In genomic region chr14:102962111-102962627, GRCh38 we compare ENCODE assay signal across 25 cellular contexts. TPM values are rescaled to one million over a fixed set of nuclear protein-coding genes. Genes with fewer than 3 reads are reported as not detected.
"Had no signal": no experiment of that assay in that cellular context is flagged by ENCODE, and none has a peak within 500 bp of the region (broad histone marks: within the 10 kb centered on the region; RNA-seq: fewer than 3 reads in every experiment).

No MANE protein-coding gene starts in this region.

- H3K27ac ChIP-seq: coronary artery, esophagus muscularis mucosa, foreskin keratinocyte, gastroesophageal sphincter, heart left ventricle, hepatocyte, left ventricle myocardium inferior, lower lobe of right lung, prostate gland, right atrium auricular region, sigmoid colon, spleen, transverse colon, upper lobe of right lung, uterus had no signal

- FAIRE-seq: kidney had no signal

- H3K27me3 ChIP-seq: esophagus muscularis mucosa, foreskin keratinocyte, gastroesophageal sphincter, heart left ventricle, hepatocyte, right atrium auricular region, sigmoid colon, spleen, transverse colon, upper lobe of right lung, uterus had no signal

- H3K9me3 ChIP-seq: esophagus muscularis mucosa, gastroesophageal sphincter, heart left ventricle, left ventricle myocardium inferior, lower lobe of right lung, prostate gland, right atrium auricular region, sigmoid colon, spleen, transverse colon, upper lobe of right lung, uterus had no signal

- H3K4me2 ChIP-seq: hepatocyte had no signal

- H3K4me1 ChIP-seq: esophagus muscularis mucosa, foreskin keratinocyte, gastroesophageal sphincter, heart left ventricle, left ventricle myocardium inferior, lower lobe of right lung, prostate gland, right atrium auricular region, sigmoid colon, spleen, transverse colon, upper lobe of right lung, uterus had no signal

- H3K36me3 ChIP-seq: uterus had no signal

- DNase-seq: effector CD8-positive, alpha-beta T cell; endodermal cell; foreskin keratinocyte; heart left ventricle; kidney; left ventricle myocardium inferior; lower lobe of right lung; naive thymus-derived CD8-positive, alpha-beta T cell; nephron progenitor cell; nucleus accumbens; sigmoid colon; spleen; stimulated activated CD4-positive, alpha-beta T cell treated with anti-CD3 and anti-CD28 coated beads, Interleukin-4, amount 100 ng/mL, for 4 hours; stimulated activated naive CD8-positive, alpha-beta T cell treated with anti-CD3 and anti-CD28 coated beads, Interleukin-15, Interleukin-2, amounts not matched to agents 100 U/mL and 50 U/mL, for 24 hours; transverse colon; upper lobe of right lung; uterus had no signal

- H3K4me3 ChIP-seq: coronary artery, esophagus muscularis mucosa, gastroesophageal sphincter, heart left ventricle, hepatocyte, left ventricle myocardium inferior, lower lobe of right lung, prostate gland, right atrium auricular region, sigmoid colon, spleen, transverse colon, upper lobe of right lung, uterus had no signal

- H3K79me2 ChIP-seq: hepatocyte had no signal

- ATAC-seq: foreskin keratinocyte; gastroesophageal sphincter; heart left ventricle; lower lobe of right lung; naive thymus-derived CD8-positive, alpha-beta T cell; stimulated activated memory B cell treated with anti-CD40 and anti-IgM and Interleukin-4, amounts not matched to agents 10 μg/mL and 1 μg/mL and 100 μg/mL, for 72 hours; stimulated activated naive CD8-positive, alpha-beta T cell treated with anti-CD3 and anti-CD28 coated beads, Interleukin-15, Interleukin-2, amounts not matched to agents 100 U/mL and 50 U/mL, for 24 hours; upper lobe of right lung had no signal

- H2AFZ ChIP-seq: hepatocyte had no signal

RNA-seq across cellular contexts. Expression of gene AMN, which starts 39.7 kb away (rescaled TPM):
- total RNA-seq: left ventricle myocardium inferior, sigmoid colon had no signal
- polyA plus RNA-seq: fibroblast of lung had no signal
